Comparison of ENCODE assay signal across 8 cellular contexts in genomic region chr3:126474498-126475410, GRCh38. TPM values are rescaled to one million over a fixed set of nuclear protein-coding genes. Genes with fewer than 3 reads are reported as not detected.
A peak's percentile ranks its signal among the peaks of the same experiment; 100 is the strongest.
DNase-seq lines count a peak whose midpoint lies in the region; ATAC-seq and TF ChIP-seq lines count a peak whose summit lies in the region.

No MANE protein-coding gene starts in this region.

- DNase-seq in D341Med (ENCODE audit: low spot score) (peak; percentile 60), SK-N-DZ (ENCODE audit: low spot score) (peak; percentile 66), body of pancreas (peak; percentile 61 to 68 (median 66)), islet precursor cell (peak; percentile 79), hippocampal formation (lab: John Stamatoyannopoulos, UW) (no peak)
- peak; percentile 41 to 53 for DNase-seq in stimulated activated CD4-positive, alpha-beta T cell treated with anti-CD3 and anti-CD28 coated beads, Interleukin-2, amount 100 ng/mL, for 24 hours

- ATAC-seq in GM19324 (IDR thresholded peaks at IDR 0.05; ENCODE audit: low FRiP score, unreplicated experiment) (peak; percentile 5), HG03342 (IDR thresholded peaks at IDR 0.05; ENCODE audit: unreplicated experiment) (peak; percentile 9), body of pancreas (peak; percentile 16)

- no peaks in the 10 kb centered on the region for H3K27me3 ChIP-seq in body of pancreas

- TF ChIP-seq POLR2A in body of pancreas (IDR thresholded peaks at IDR 0.05), result peak in 2 of 3 donors; percentile 41 to 51

- no peaks in the 10 kb centered on the region for H3K9me3 ChIP-seq in body of pancreas

- peak in 2 of 7 experiments; percentile 11 to 40 for TF ChIP-seq CTCF in body of pancreas (IDR thresholded peaks at IDR 0.05)

- peaks cover 35% of the 10 kb centered on the region for H3K4me1 ChIP-seq in body of pancreas

- WGBS in body of pancreas, 2 donors, result 3 to 8% methylated on average over 15 to 72 of the region's 72 CpGs

- peak overlapping the region; percentile 89 to 94 (median 92) for H3K27ac ChIP-seq in body of pancreas

- intact Hi-C loops in body of pancreas (cut with DNase I), result no loop called here

- peak overlapping the region; percentile 10 to 56 for H3K4me3 ChIP-seq in body of pancreas

- peaks cover 8 to 9% of the 10 kb centered on the region in 2 donors for H3K36me3 ChIP-seq in body of pancreas (replicated peaks in 1 of 2; ENCODE audit: insufficient read depth in 1 of 2, low read depth in 2 of 2)

RNA-seq across cellular contexts. Expression of gene ZXDC, which starts 0.9 kb away (rescaled TPM):
- polyA plus RNA-seq in SK-N-DZ (2014; cell fraction: cytosol; rRNA removed), result 13.6 and 18.5 TPM in 2 replicates
- 15.1 and 30.4 TPM in 2 replicates for polyA plus RNA-seq in SK-N-DZ (2014; cell fraction: nucleus; rRNA removed)
- 10 to 100 TPM; 33.9 to 39.4 TPM for total RNA-seq in body of pancreas

RNA-seq across cellular contexts. Expression of gene UROC1, which starts 42.8 kb away (rescaled TPM):
- polyA plus RNA-seq in SK-N-DZ (2014; cell fraction: cytosol; rRNA removed), result not detected in 2 replicates
- polyA plus RNA-seq in SK-N-DZ (2014; cell fraction: nucleus; rRNA removed), result not detected in 2 replicates
- total RNA-seq in body of pancreas, result not detected

RNA-seq across cellular contexts. Expression of gene CHST13, which starts 49.2 kb away (rescaled TPM):
- polyA plus RNA-seq in SK-N-DZ (2014; cell fraction: cytosol; rRNA removed), result 0.67 TPM in 1 of 2 replicates, not detected in the other
- polyA plus RNA-seq in SK-N-DZ (2014; cell fraction: nucleus; rRNA removed), result not detected in 2 replicates
- 1 to 10 TPM in 1 of 2 donors, not detected in 1; 2.3 TPM for total RNA-seq in body of pancreas

Comparison
In these comparisons a context has a peak if more than half of its experiments do, and no peak if none do; other contexts are left out.
1. DNase-seq: peak in D341Med (single experiment), SK-N-DZ (single experiment), body of pancreas (4 of 4), islet precursor cell (single experiment) and stimulated activated CD4-positive, alpha-beta T cell treated with anti-CD3 and anti-CD28 coated beads, Interleukin-2, amount 100 ng/mL, for 24 hours (2 of 2); none in hippocampal formation (0 of 2).
2. Peak in every context shown above with its lines, with median percentiles within 50 percentile points of each other: ATAC-seq.